ENCODE assay signal across 1 cellular context in genomic region chr9:72843525-72844439, GRCh38.
A peak's percentile ranks its signal among the peaks of the same experiment; 100 is the strongest.
TF ChIP-seq lines count a peak whose summit lies in the region.

No MANE protein-coding gene starts in this region.

TF ChIP-seq in A549, 52 proteins besides CTCF, POLR2A, EP300 and RAD21 (continued from another document):
- TF ChIP-seq E2F6 (IDR thresholded peaks at IDR 0.05; ENCODE audit: borderline replicate concordance, low read depth): peak; percentile 34; the same call in 1 of the 2 replicates
- no peak for TF ChIP-seq RNF2 (IDR thresholded peaks at IDR 0.05; ENCODE audit: borderline replicate concordance, low read depth)
